Comparison of ENCODE assay signal across 1 cellular context in the genomic region with DNA sequence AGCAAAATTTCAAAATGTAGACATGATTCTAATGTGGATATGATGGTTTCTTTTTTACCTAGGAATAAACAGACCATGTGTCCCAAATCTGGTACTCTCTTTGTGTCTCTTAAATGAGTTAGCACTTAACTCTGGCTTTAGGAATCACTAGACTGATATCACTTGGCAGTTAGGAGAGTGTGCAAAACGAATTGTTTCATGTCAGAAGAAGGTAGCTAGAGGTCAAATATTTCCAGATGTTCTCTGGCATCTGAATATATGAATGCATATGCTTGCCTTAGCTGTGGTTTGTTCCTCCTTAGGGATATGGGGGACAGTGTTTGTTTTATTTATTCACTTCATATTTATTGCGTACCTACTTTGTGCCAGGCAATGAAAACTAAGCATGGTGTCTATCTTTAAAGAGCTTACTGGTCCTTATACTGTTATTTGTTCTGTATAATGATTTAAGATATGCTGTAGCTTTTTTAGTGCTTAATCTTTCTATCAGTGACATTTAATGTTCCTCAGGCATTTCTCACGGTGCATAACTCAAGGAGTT.
TF ChIP-seq lines count a peak whose summit lies in the region.

No MANE protein-coding gene starts in this region.

TF ChIP-seq in SK-N-SH, 30 proteins besides CTCF, POLR2A, EP300 and RAD21 (continued from another document):
- TF ChIP-seq MAX (IDR thresholded peaks at IDR 0.05; ENCODE audit: low read depth) = no peak
- TF ChIP-seq, protein P1, sequence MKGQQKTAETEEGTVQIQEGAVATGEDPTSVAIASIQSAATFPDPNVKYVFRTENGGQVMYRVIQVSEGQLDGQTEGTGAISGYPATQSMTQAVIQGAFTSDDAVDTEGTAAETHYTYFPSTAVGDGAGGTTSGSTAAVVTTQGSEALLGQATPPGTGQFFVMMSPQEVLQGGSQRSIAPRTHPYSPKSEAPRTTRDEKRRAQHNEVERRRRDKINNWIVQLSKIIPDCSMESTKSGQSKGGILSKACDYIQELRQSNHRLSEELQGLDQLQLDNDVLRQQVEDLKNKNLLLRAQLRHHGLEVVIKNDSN (IDR thresholded peaks at IDR 0.05; ENCODE audit: borderline replicate concordance, low read depth) = no peak
- peak; percentile 41; the same call in 1 of the 2 replicates for TF ChIP-seq MXI1 (IDR thresholded peaks at IDR 0.05; ENCODE audit: low read depth, low read length)
- TF ChIP-seq, protein P2, sequence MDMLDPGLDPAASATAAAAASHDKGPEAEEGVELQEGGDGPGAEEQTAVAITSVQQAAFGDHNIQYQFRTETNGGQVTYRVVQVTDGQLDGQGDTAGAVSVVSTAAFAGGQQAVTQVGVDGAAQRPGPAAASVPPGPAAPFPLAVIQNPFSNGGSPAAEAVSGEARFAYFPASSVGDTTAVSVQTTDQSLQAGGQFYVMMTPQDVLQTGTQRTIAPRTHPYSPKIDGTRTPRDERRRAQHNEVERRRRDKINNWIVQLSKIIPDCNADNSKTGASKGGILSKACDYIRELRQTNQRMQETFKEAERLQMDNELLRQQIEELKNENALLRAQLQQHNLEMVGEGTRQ (IDR thresholded peaks at IDR 0.05; ENCODE audit: borderline replicate concordance, low read depth, low read length) = no peak
- no peak for TF ChIP-seq GABPA (IDR thresholded peaks at IDR 0.05; ENCODE audit: low read depth)
- TF ChIP-seq SIN3A (IDR thresholded peaks at IDR 0.05; ENCODE audit: borderline replicate concordance, low read depth, low read length) = no peak
- TF ChIP-seq, protein P3, sequence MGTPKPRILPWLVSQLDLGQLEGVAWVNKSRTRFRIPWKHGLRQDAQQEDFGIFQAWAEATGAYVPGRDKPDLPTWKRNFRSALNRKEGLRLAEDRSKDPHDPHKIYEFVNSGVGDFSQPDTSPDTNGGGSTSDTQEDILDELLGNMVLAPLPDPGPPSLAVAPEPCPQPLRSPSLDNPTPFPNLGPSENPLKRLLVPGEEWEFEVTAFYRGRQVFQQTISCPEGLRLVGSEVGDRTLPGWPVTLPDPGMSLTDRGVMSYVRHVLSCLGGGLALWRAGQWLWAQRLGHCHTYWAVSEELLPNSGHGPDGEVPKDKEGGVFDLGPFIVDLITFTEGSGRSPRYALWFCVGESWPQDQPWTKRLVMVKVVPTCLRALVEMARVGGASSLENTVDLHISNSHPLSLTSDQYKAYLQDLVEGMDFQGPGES (IDR thresholded peaks at IDR 0.05; ENCODE audit: low read depth, low read length) = no peak
- peak; percentile 60 for TF ChIP-seq CHD2 (IDR thresholded peaks at IDR 0.05; ENCODE audit: low read length, partially characterized antibody)
- TF ChIP-seq RCOR1 (IDR thresholded peaks at IDR 0.05; ENCODE audit: low read length) = peak; percentile 84; the same call in 1 of the 2 replicates
- TF ChIP-seq FOXJ3 (CRISPR knock-in tag; IDR thresholded peaks at IDR 0.05) = no peak
- 0 out of 2 replicates have a peak, but pooled peaks have one; percentile 15 for TF ChIP-seq GATA2 (CRISPR knock-in tag; IDR thresholded peaks at IDR 0.05)
- no peak for TF ChIP-seq JUND (IDR thresholded peaks at IDR 0.05)
- no peak for TF ChIP-seq YY1 (IDR thresholded peaks at IDR 0.05; ENCODE audit: low read depth)
- TF ChIP-seq FOXM1 (IDR thresholded peaks at IDR 0.05; ENCODE audit: low read depth) = no peak
- TF ChIP-seq TCF12 (IDR thresholded peaks at IDR 0.05) = no peak
